In the genomic region with DNA sequence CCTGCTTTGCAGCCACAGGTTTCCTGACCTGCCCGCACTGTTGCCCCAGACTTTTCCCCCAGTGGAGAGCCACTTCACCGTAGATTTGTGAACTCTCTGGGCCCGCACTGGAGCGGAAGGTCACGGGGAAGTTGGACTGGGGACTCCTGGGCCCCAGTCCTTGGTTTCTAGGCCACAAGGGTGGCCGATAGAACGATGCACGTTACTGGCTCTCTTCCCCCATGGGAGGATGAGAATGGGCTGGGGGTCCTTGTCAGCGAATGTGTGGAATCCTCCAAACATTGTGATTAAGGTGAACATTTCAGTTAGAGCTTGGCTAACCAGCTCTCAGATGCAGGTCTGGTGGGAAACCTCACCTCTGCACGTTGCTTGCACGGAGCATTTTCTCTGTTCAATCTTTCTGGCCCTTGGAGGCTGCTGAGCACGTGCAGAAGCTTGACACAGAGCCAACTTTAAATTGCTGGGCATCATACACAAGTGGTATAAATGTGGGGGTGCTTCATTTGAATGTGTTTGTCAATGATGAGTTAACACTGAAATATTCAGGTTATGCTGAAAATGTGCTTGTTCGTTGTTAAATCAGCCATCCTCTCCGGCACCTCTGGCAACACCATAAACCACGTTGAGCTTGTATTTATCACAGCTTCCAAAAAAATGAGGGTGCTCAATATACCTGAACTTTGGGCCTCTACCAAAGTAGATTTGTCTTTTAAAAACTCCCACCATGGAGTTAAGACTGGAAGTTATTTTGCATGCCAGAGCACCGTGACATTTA, we compare ENCODE assay signal across 1 cellular context.
TF ChIP-seq lines count a peak whose summit lies in the region.

No MANE protein-coding gene starts in this region.

TF ChIP-seq in HepG2, 621 proteins besides CTCF, POLR2A, EP300 and RAD21 (continued from another document and continues in another):
- TF ChIP-seq, protein P1, sequence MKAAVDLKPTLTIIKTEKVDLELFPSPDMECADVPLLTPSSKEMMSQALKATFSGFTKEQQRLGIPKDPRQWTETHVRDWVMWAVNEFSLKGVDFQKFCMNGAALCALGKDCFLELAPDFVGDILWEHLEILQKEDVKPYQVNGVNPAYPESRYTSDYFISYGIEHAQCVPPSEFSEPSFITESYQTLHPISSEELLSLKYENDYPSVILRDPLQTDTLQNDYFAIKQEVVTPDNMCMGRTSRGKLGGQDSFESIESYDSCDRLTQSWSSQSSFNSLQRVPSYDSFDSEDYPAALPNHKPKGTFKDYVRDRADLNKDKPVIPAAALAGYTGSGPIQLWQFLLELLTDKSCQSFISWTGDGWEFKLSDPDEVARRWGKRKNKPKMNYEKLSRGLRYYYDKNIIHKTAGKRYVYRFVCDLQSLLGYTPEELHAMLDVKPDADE (CRISPR knock-in tag; IDR thresholded peaks at IDR 0.05), result no peak
- TF ChIP-seq THAP7 (CRISPR knock-in tag; IDR thresholded peaks at IDR 0.05), result no peak
- TF ChIP-seq YEATS4 (CRISPR knock-in tag; IDR thresholded peaks at IDR 0.05; ENCODE audit: borderline replicate concordance), result no peak
- no peak for TF ChIP-seq ZNF549 (CRISPR knock-in tag; IDR thresholded peaks at IDR 0.05)
- no peak for TF ChIP-seq TRIM24 (CRISPR knock-in tag; IDR thresholded peaks at IDR 0.05)
- no peak for TF ChIP-seq ZNF503 (CRISPR knock-in tag; IDR thresholded peaks at IDR 0.05)
- TF ChIP-seq ZNF720 (CRISPR knock-in tag; IDR thresholded peaks at IDR 0.05), result no peak
- 0 out of 2 replicates have a peak, but pooled peaks have one; percentile 30 for TF ChIP-seq ZNF605 (CRISPR knock-in tag; IDR thresholded peaks at IDR 0.05)
- no peak for TF ChIP-seq ZNF570 (CRISPR knock-in tag; IDR thresholded peaks at IDR 0.05; ENCODE audit: borderline replicate concordance)
- TF ChIP-seq HNRNPK (IDR thresholded peaks at IDR 0.05; ENCODE audit: low read depth, low read length, poor library complexity, severe bottlenecking), result no peak
- TF ChIP-seq SNAI1 (CRISPR knock-in tag; IDR thresholded peaks at IDR 0.05; ENCODE audit: borderline replicate concordance), result peak; percentile 24; the same call in 1 of the 2 replicates
- TF ChIP-seq ZBTB42 (CRISPR knock-in tag; IDR thresholded peaks at IDR 0.05), result no peak
- no peak for TF ChIP-seq FOXP4 (CRISPR knock-in tag; IDR thresholded peaks at IDR 0.05)
- no peak for TF ChIP-seq KIAA2018 (CRISPR knock-in tag; IDR thresholded peaks at IDR 0.05; ENCODE audit: borderline replicate concordance)
- TF ChIP-seq ZNF337 (CRISPR knock-in tag; IDR thresholded peaks at IDR 0.05; ENCODE audit: borderline replicate concordance, low read depth), result no peak
- TF ChIP-seq ATF7 (IDR thresholded peaks at IDR 0.05), result no peak
- TF ChIP-seq ATF7 (CRISPR knock-in tag; IDR thresholded peaks at IDR 0.05), result no peak
- TF ChIP-seq, protein P2, sequence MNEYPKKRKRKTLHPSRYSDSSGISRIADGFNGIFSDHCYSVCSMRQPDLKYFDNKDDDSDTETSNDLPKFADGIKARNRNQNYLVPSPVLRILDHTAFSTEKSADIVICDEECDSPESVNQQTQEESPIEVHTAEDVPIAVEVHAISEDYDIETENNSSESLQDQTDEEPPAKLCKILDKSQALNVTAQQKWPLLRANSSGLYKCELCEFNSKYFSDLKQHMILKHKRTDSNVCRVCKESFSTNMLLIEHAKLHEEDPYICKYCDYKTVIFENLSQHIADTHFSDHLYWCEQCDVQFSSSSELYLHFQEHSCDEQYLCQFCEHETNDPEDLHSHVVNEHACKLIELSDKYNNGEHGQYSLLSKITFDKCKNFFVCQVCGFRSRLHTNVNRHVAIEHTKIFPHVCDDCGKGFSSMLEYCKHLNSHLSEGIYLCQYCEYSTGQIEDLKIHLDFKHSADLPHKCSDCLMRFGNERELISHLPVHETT (CRISPR knock-in tag; conservative IDR thresholded peaks at IDR 0.05), result no peak
- TF ChIP-seq ZNF232 (CRISPR knock-in tag; IDR thresholded peaks at IDR 0.05; ENCODE audit: borderline replicate concordance), result no peak
- no peak for TF ChIP-seq FOXP1 (IDR thresholded peaks at IDR 0.05)
- no peak for TF ChIP-seq FOXP1 (CRISPR knock-in tag; IDR thresholded peaks at IDR 0.05)
- no peak for TF ChIP-seq RFX5 (IDR thresholded peaks at IDR 0.05; ENCODE audit: low read depth, low read length)
- TF ChIP-seq STAT6 (CRISPR knock-in tag; IDR thresholded peaks at IDR 0.05; ENCODE audit: borderline replicate concordance), result no peak
- TF ChIP-seq, protein P3, sequence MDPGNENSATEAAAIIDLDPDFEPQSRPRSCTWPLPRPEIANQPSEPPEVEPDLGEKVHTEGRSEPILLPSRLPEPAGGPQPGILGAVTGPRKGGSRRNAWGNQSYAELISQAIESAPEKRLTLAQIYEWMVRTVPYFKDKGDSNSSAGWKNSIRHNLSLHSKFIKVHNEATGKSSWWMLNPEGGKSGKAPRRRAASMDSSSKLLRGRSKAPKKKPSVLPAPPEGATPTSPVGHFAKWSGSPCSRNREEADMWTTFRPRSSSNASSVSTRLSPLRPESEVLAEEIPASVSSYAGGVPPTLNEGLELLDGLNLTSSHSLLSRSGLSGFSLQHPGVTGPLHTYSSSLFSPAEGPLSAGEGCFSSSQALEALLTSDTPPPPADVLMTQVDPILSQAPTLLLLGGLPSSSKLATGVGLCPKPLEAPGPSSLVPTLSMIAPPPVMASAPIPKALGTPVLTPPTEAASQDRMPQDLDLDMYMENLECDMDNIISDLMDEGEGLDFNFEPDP (CRISPR knock-in tag; conservative IDR thresholded peaks at IDR 0.05), result no peak
- TF ChIP-seq, protein P4, sequence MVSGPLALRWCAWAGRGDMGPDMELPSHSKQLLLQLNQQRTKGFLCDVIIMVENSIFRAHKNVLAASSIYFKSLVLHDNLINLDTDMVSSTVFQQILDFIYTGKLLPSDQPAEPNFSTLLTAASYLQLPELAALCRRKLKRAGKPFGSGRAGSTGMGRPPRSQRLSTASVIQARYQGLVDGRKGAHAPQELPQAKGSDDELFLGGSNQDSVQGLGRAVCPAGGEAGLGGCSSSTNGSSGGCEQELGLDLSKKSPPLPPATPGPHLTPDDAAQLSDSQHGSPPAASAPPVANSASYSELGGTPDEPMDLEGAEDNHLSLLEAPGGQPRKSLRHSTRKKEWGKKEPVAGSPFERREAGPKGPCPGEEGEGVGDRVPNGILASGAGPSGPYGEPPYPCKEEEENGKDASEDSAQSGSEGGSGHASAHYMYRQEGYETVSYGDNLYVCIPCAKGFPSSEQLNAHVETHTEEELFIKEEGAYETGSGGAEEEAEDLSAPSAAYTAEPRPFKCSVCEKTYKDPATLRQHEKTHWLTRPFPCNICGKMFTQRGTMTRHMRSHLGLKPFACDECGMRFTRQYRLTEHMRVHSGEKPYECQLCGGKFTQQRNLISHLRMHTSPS (CRISPR knock-in tag; IDR thresholded peaks at IDR 0.05; ENCODE audit: low read depth), result no peak
- no peak for TF ChIP-seq YY1 (IDR thresholded peaks at IDR 0.05; ENCODE audit: insufficient read depth, insufficient replicate concordance, low read depth, low read length)
- TF ChIP-seq NR2F1 (CRISPR knock-in tag; IDR thresholded peaks at IDR 0.05), result no peak
- TF ChIP-seq ZNF709 (CRISPR knock-in tag; IDR thresholded peaks at IDR 0.05), result no peak
- no peak for TF ChIP-seq ZNF552 (CRISPR knock-in tag; IDR thresholded peaks at IDR 0.05; ENCODE audit: borderline replicate concordance)
- TF ChIP-seq PRMT3 (CRISPR knock-in tag; IDR thresholded peaks at IDR 0.05; ENCODE audit: borderline replicate concordance, low read depth), result no peak
